In the genomic region with DNA sequence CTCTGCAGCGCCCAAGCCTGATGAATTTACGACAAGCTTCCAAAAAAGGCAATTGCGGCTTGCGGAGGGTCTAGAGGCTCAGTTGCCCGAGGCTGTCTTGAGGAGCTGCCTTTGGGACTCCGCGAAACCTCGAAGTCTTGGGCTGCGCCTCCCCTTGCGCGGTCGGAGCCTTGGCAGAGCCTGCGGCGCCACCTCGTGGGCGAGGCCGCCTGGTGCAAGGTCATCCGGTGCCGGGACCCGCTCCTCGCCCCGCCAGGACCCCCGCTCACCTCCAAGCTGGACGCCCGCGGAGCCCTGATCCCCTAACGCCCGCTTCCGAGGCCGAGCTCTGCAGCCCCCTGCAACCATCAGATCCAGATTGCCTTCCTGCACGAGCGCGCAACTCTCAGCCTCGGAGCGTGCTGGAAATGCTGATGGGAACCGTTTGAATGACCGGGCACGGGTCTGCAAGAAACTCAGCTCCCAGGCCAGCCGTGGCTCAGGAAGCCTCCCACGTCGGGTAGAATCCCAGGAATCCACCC, we compare ENCODE assay signal across 1 cellular context.
TF ChIP-seq lines count a peak whose summit lies in the region.

No MANE protein-coding gene starts in this region.

TF ChIP-seq in GM12878, 131 proteins besides CTCF, POLR2A, EP300 and RAD21:
- peak; percentile 69 for TF ChIP-seq SMC3 (IDR thresholded peaks at IDR 0.05; ENCODE audit: borderline replicate concordance, low read length)
- TF ChIP-seq MEF2A (IDR thresholded peaks at IDR 0.05; ENCODE audit: insufficient read depth, low read depth, low read length), result no peak
- no peak for TF ChIP-seq SKIL (IDR thresholded peaks at IDR 0.05; ENCODE audit: low read depth, poor library complexity, severe bottlenecking)
